20 cellular contexts compared by ENCODE assay signal in the genomic region with DNA sequence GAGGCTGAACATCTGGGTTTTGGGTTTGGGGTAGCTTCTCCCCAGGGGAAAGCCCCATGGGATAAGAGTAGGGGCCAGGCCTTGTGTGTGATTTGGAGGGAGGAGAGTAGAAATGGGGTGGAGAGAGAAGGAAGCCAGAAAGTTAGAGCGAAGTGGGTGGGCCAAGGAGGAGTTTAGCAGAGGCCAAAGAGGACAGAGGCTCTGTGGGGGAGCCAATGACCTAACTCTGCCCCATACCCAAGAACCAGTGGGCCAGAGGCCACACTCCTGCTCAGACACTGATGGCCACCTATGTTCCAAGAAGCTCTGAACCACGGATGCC. TPM values are rescaled to one million over a fixed set of nuclear protein-coding genes. Genes with fewer than 3 reads are reported as not detected.
A peak's percentile ranks its signal among the peaks of the same experiment; 100 is the strongest.
DNase-seq lines count a peak whose midpoint lies in the region; ATAC-seq and TF ChIP-seq lines count a peak whose summit lies in the region.
"Had no signal": no experiment of that assay in that cellular context is flagged by ENCODE, and none has a peak within 500 bp of the region (broad histone marks: within the 10 kb centered on the region; RNA-seq: fewer than 3 reads in every experiment).

No MANE protein-coding gene starts in this region.

- TF ChIP-seq EP300 in tibial nerve (IDR thresholded peaks at IDR 0.05): no peak

- H3K27me3 ChIP-seq in RWPE2 (ENCODE audit: insufficient read depth, poor library complexity, severe bottlenecking) (no peaks in the 10 kb centered on the region), esophagus (ENCODE audit: control insufficient read depth in 1 of 2, insufficient read depth in 2 of 2, low read length in 2 of 2) (no peaks in the 10 kb centered on the region), osteoblast (ENCODE audit: insufficient read depth, low read length) (no peaks in the 10 kb centered on the region), tibial nerve (no peaks in the 10 kb centered on the region), aorta (ENCODE audit: control insufficient read depth in 1 of 2, insufficient read depth in 2 of 2, low read length in 1 of 2) (no peaks in the 10 kb centered on the region)
- H3K27me3 ChIP-seq: pancreas had no signal

- TF ChIP-seq CTCF in RWPE2 (IDR thresholded peaks at IDR 0.05; ENCODE audit: poor library complexity, severe bottlenecking): no peak
- no peak for TF ChIP-seq CTCF in osteoblast (IDR thresholded peaks at IDR 0.05; ENCODE audit: extremely low read depth, low read depth, low read length)
- no peak for TF ChIP-seq CTCF in tibial nerve (IDR thresholded peaks at IDR 0.05)

- WGBS in esophagus, 2 donors: 52 to 70% methylated on average over 2 of the region's 2 CpGs
- WGBS in tibial nerve, 2 donors: 25 to 38% methylated on average over 2 of the region's 2 CpGs
- WGBS in aorta, 2 donors: 41 to 60% methylated on average over 2 of the region's 2 CpGs

- DNase-seq in RWPE2 (ENCODE audit: low spot score): no peak
- DNase-seq in osteoblast (ENCODE audit: insufficient read length, low spot score, missing footprints): peak; percentile 57
- no peak for DNase-seq in tibial nerve (ENCODE audit: low spot score in 2 of 2)
- DNase-seq in aorta: no peak
- DNase-seq in activated naive CD4-positive, alpha-beta T cell treated with Interleukin-2 at 50 U/mL for 16 hours: no peak
- no peak for DNase-seq in NCI-H1694 (lab: John Stamatoyannopoulos, UW)
- DNase-seq: activated CD4-positive, alpha-beta T cell treated with anti-CD3 and anti-CD28 coated beads, Interleukin-2, amount 50 U/mL, for 4 hours; activated naive CD4-positive, alpha-beta T cell treated with anti-CD3 and anti-CD28 coated beads, Interleukin-2, amount 10 ng/mL, durations not matched to agents 7 days and 5 days; activated T-cell treated with anti-CD3 and anti-CD28 coated beads for 4 hours; glutamatergic neuron; IMR-90; NCI-H1930; NCI-H446 treated with DMSO at 0.1 percent for 48 hours; pancreas; T-helper 17 cell; WERI-Rb-1 had no signal

- H2AFZ ChIP-seq in osteoblast (ENCODE audit: low read length): no peak overlapping the region

- H3K27ac ChIP-seq in RWPE2 (ENCODE audit: poor library complexity, severe bottlenecking) (peak overlapping the region; percentile 54), esophagus (ENCODE audit: low read depth in 2 of 2, low read length in 1 of 2) (peak overlapping the region; percentile 77 to 95), osteoblast (ENCODE audit: low read depth, low read length) (no peak overlapping the region), tibial nerve (peak overlapping the region in 3 of 4 donors; percentile 60 to 86 (median 77)), aorta (ENCODE audit: low read depth in 1 of 2, low read length in 2 of 2) (no peak overlapping the region)
- H3K27ac ChIP-seq: HL-60, pancreas, WERI-Rb-1 had no signal

- intact Hi-C loops in aorta (cut with DNase I): no loop called here

- no peaks in the 10 kb centered on the region for H4K20me1 ChIP-seq in osteoblast (ENCODE audit: insufficient read depth, low read length)

- no peaks in the 10 kb centered on the region for H3K9me3 ChIP-seq in RWPE2 (ENCODE audit: severe bottlenecking)
- no peaks in the 10 kb centered on the region for H3K9me3 ChIP-seq in esophagus (ENCODE audit: control insufficient read depth in 2 of 2, insufficient read depth in 1 of 2, low read depth in 1 of 2, low read length in 1 of 2)
- no peaks in the 10 kb centered on the region for H3K9me3 ChIP-seq in osteoblast (ENCODE audit: low read depth, low read length)
- no peaks in the 10 kb centered on the region for H3K9me3 ChIP-seq in tibial nerve
- no peaks in the 10 kb centered on the region for H3K9me3 ChIP-seq in aorta (ENCODE audit: control insufficient read depth, low read length)
- H3K9me3 ChIP-seq: pancreas had no signal

- H3K4me3 ChIP-seq in RWPE2 (ENCODE audit: severe bottlenecking): no peak overlapping the region
- H3K4me3 ChIP-seq in esophagus (ENCODE audit: low read depth in 1 of 2, low read length in 2 of 2): no peak overlapping the region
- no peak overlapping the region for H3K4me3 ChIP-seq in osteoblast (ENCODE audit: insufficient read depth, low read length)
- H3K4me3 ChIP-seq in tibial nerve: no peak overlapping the region
- no peak overlapping the region for H3K4me3 ChIP-seq in aorta (ENCODE audit: low read length in 2 of 2)
- H3K4me3 ChIP-seq: pancreas, smooth muscle cell had no signal

- TF ChIP-seq POLR2A in tibial nerve (IDR thresholded peaks at IDR 0.05): no peak

- H3K79me2 ChIP-seq in osteoblast (ENCODE audit: insufficient read depth, low read length): no peaks in the 10 kb centered on the region

- H3K4me2 ChIP-seq in osteoblast (ENCODE audit: insufficient read depth, low read length): no peak overlapping the region
- H3K4me2 ChIP-seq: smooth muscle cell had no signal

- peaks cover 69% of the 10 kb centered on the region for H3K36me3 ChIP-seq in RWPE2 (ENCODE audit: low read depth)
- peaks cover 0 to 24% of the 10 kb centered on the region in 2 donors for H3K36me3 ChIP-seq in esophagus (ENCODE audit: control insufficient read depth in 2 of 2, insufficient read depth in 2 of 2, low read length in 1 of 2)
- H3K36me3 ChIP-seq in osteoblast (ENCODE audit: insufficient read depth, low read length): no peaks in the 10 kb centered on the region
- no peaks in the 10 kb centered on the region for H3K36me3 ChIP-seq in tibial nerve
- no peaks in the 10 kb centered on the region for H3K36me3 ChIP-seq in aorta (ENCODE audit: control insufficient read depth in 1 of 2, insufficient read depth in 2 of 2, low read length in 1 of 2)
- H3K36me3 ChIP-seq: pancreas had no signal

- no peak for ATAC-seq in RWPE2 (ENCODE audit: low read depth)
- ATAC-seq in aorta (ENCODE audit: low FRiP score): no peak
- ATAC-seq: esophagus mucosa, pancreas, T-helper 17 cell had no signal

- peaks cover 35% of the 10 kb centered on the region for H3K4me1 ChIP-seq in RWPE2 (ENCODE audit: insufficient read depth, poor library complexity, severe bottlenecking)
- peaks cover 7 to 23% of the 10 kb centered on the region in 2 donors for H3K4me1 ChIP-seq in esophagus (ENCODE audit: control insufficient read depth in 2 of 2, insufficient read depth in 2 of 2, low read length in 1 of 2)
- peaks cover 14% of the 10 kb centered on the region for H3K4me1 ChIP-seq in osteoblast (ENCODE audit: insufficient read depth, low read length)
- H3K4me1 ChIP-seq in tibial nerve: peaks cover 0 to 84% (median 33%) of the 10 kb centered on the region in 4 donors
- no peaks in the 10 kb centered on the region for H3K4me1 ChIP-seq in aorta (ENCODE audit: control insufficient read depth in 1 of 2, insufficient read depth in 2 of 2, low read length in 2 of 2)

RNA-seq across cellular contexts. Expression of gene ZNF385A, which starts 9.3 kb away (rescaled TPM):
- polyA plus RNA-seq in esophagus (10 to 100 TPM; 44.6 to 49.9 TPM), aorta (10 to 100 TPM in 1 of 2 donors, 1 to 10 TPM in 1; 4.1 to 11.5 TPM)
- total RNA-seq in osteoblast (0.72 and 0.88 TPM in 2 replicates), tibial nerve (10 to 100 TPM in 3 of 4 donors, 1 to 10 TPM in 1; 9.0 to 19.8 (median 13.5) TPM), aorta (10 to 100 TPM; 22.2 to 27.6 TPM)

RNA-seq across cellular contexts. Expression of gene GPR84, which starts 10.9 kb away (rescaled TPM):
- polyA plus RNA-seq in esophagus: under 1 TPM; 0.29 TPM
- total RNA-seq in osteoblast: 0.36 TPM in 1 of 2 replicates, not detected in the other
- total RNA-seq in tibial nerve: under 1 TPM in 1 of 4 donors, not detected in 3; 0.42 TPM
- total RNA-seq in aorta: 1 to 10 TPM; 1.9 TPM
- under 1 TPM in 1 of 2 donors, not detected in 1; 0.38 TPM for polyA plus RNA-seq in aorta
- total RNA-seq: IMR-90 had no signal
- polyA plus RNA-seq: IMR-90, smooth muscle cell had no signal

RNA-seq across cellular contexts. Expression of gene ITGA5, which starts 43.8 kb away (rescaled TPM):
- polyA plus RNA-seq in esophagus: 10 to 100 TPM; 20.0 to 42.8 TPM
- 336 and 401 TPM in 2 replicates for total RNA-seq in osteoblast
- 100 to 1,000 TPM in 3 of 4 donors, 10 to 100 TPM in 1; 73.6 to 145 (median 123) TPM for total RNA-seq in tibial nerve
- 1,000 to 10,000 TPM in 1 of 2 donors, 100 to 1,000 TPM in 1; 241 to 1,416 TPM for total RNA-seq in aorta
- 100 to 1,000 TPM in 1 of 2 donors, 10 to 100 TPM in 1; 26.5 to 464 TPM for polyA plus RNA-seq in aorta

RNA-seq across cellular contexts. Expression of gene COPZ1, which starts 50.3 kb away (rescaled TPM):
- 10 to 100 TPM; 48.8 to 85.0 TPM for polyA plus RNA-seq in esophagus
- total RNA-seq in osteoblast: 96.9 and 104 TPM in 2 replicates
- 10 to 100 TPM; 38.0 to 52.0 (median 43.6) TPM for total RNA-seq in tibial nerve
- 10 to 100 TPM; 71.5 to 72.1 TPM for total RNA-seq in aorta
- polyA plus RNA-seq in aorta: 10 to 100 TPM; 54.1 to 63.0 TPM

Comparison
In these comparisons a context has a peak if more than half of its experiments do, and no peak if none do; other contexts are left out.
1. H3K27ac ChIP-seq: peak in RWPE2 (single experiment), esophagus (2 of 2) and tibial nerve (3 of 4); none in osteoblast (single experiment) and aorta (0 of 2).